In genomic region chr9:87787735-87788134, GRCh38 we compare ENCODE assay signal across 23 cellular contexts.
DNase-seq lines count a peak whose midpoint lies in the region; TF ChIP-seq lines count a peak whose summit lies in the region.
"Had no signal": no experiment of that assay in that cellular context is flagged by ENCODE, and none has a peak within 500 bp of the region (broad histone marks: within the 10 kb centered on the region; RNA-seq: fewer than 3 reads in every experiment).

No MANE protein-coding gene starts in this region.

- H2AFZ ChIP-seq in neuronal stem cell (ENCODE audit: low read length) = peak overlapping the region; percentile 67
- H2AFZ ChIP-seq: parathyroid adenoma had no signal

- H2BK5ac ChIP-seq in neuronal stem cell (ENCODE audit: low read length) = no peak overlapping the region

- peaks cover 0 to 4% of the 10 kb centered on the region in 2 donors for H3K4me1 ChIP-seq in neuronal stem cell (ENCODE audit: control insufficient read depth in 2 of 2, insufficient read depth in 1 of 2, low read depth in 1 of 2, low read length in 2 of 2)
- H3K4me1 ChIP-seq: parathyroid adenoma had no signal

- no peaks in the 10 kb centered on the region for H3K9me3 ChIP-seq in neuronal stem cell (replicated peaks in 1 of 2; ENCODE audit: control insufficient read depth in 2 of 2, insufficient read depth in 1 of 2, low read depth in 1 of 2, low read length in 2 of 2)
- H3K9me3 ChIP-seq: thoracic aorta had no signal

- H3K9ac ChIP-seq in neuronal stem cell (ENCODE audit: low read depth, low read length, poor library complexity) = no peak overlapping the region
- H3K9ac ChIP-seq: parathyroid adenoma had no signal

- H3K4ac ChIP-seq in neuronal stem cell (ENCODE audit: low read length) = no peak overlapping the region

- no peak overlapping the region for H3K27ac ChIP-seq in neuronal stem cell (replicated peaks; ENCODE audit: low read length)
- H3K27ac ChIP-seq: parathyroid adenoma, thoracic aorta, WERI-Rb-1 had no signal

- no peak overlapping the region for H3K23ac ChIP-seq in neuronal stem cell (ENCODE audit: low read depth, low read length, poor library complexity)

- H2BK12ac ChIP-seq in neuronal stem cell (ENCODE audit: low read length) = no peak overlapping the region

- no peak overlapping the region for H2AK5ac ChIP-seq in neuronal stem cell (ENCODE audit: low read depth, low read length)

- no peak overlapping the region for H2BK120ac ChIP-seq in neuronal stem cell (ENCODE audit: low read depth, low read length)

- no peak for TF ChIP-seq CTCF in cardiac fibroblast (IDR thresholded peaks at IDR 0.05; ENCODE audit: low read depth, low read length)

- peak overlapping the region; percentile 3 for H3K18ac ChIP-seq in neuronal stem cell (ENCODE audit: low read length)

- H3K79me1 ChIP-seq in neuronal stem cell (ENCODE audit: low read depth, low read length) = no peaks in the 10 kb centered on the region

- no peaks in the 10 kb centered on the region for H3K36me3 ChIP-seq in neuronal stem cell (replicated peaks in 1 of 2; ENCODE audit: control insufficient read depth in 2 of 2, insufficient read depth in 2 of 2, low read length in 2 of 2)
- H3K36me3 ChIP-seq: thoracic aorta, WERI-Rb-1 had no signal

- DNase-seq in ELR (ENCODE audit: low read depth) = peak; percentile 50
- DNase-seq in NCI-H460 (ENCODE audit: extremely low read depth, low read depth) = peak; percentile 38
- peak; percentile 7 to 20 for DNase-seq in cardiac fibroblast (ENCODE audit: low read depth in 2 of 2)
- no peak for DNase-seq in neuronal stem cell (ENCODE audit: low spot score)
- no peak for DNase-seq in DMS153 treated with DMSO at 0.1 percent for 48 hours (lab: John Stamatoyannopoulos, UW; ENCODE audit: unreplicated experiment)
- no peak for DNase-seq in NCI-H345 (lab: John Stamatoyannopoulos, UW)
- no peak for DNase-seq in NCI-H748 (lab: John Stamatoyannopoulos, UW; ENCODE audit: unreplicated experiment)
- DNase-seq in G401 (ENCODE audit: low spot score) = no peak
- DNase-seq: activated CD4-positive, alpha-beta T cell treated with anti-CD3 and anti-CD28 coated beads, Interleukin-2, amount 50 U/mL, for 1 hour; activated CD8-positive, alpha-beta memory T cell treated with anti-CD3 and anti-CD28 coated beads, Interleukin-2, amount 50 U/mL, for 4 hours; activated gamma-delta T cell; CD4-positive, alpha-beta memory T cell; DMS153; H9; naive B cell; NCI-H146; NCI-H748 treated with DMSO at 0.1 percent for 48 hours; SIG-M5; stimulated activated CD4-positive, alpha-beta T cell treated with anti-CD3 and anti-CD28 coated beads, Interleukin-1b, Interleukin-23, amount 100 ng/mL, for 48 hours; stimulated activated naive CD4-positive, alpha-beta T cell; WERI-Rb-1 had no signal

- no peak overlapping the region for H3K4me3 ChIP-seq in cardiac fibroblast (replicated peaks in 1 of 2; ENCODE audit: low read depth in 2 of 2, low read length in 2 of 2)
- no peak overlapping the region for H3K4me3 ChIP-seq in neuronal stem cell (ENCODE audit: low read length in 2 of 2)
- H3K4me3 ChIP-seq: thoracic aorta had no signal

- H4K8ac ChIP-seq in neuronal stem cell (ENCODE audit: low read depth, low read length) = no peak overlapping the region

- no peak overlapping the region for H4K91ac ChIP-seq in neuronal stem cell (ENCODE audit: low read depth, low read length, poor library complexity)

- WGBS in neuronal stem cell (ENCODE audit: extremely low coverage in 2 of 2, insufficient read length in 2 of 2, insufficient replicate concordance in 1 of 2), 2 donors = no CpG with 5 or more reads among the region's 5 CpGs

- H2BK15ac ChIP-seq in neuronal stem cell (ENCODE audit: low read length) = no peak overlapping the region

- in situ Hi-C loops in G401 (cut with HindIII; ENCODE audit: low sequenced_read_pairs) = no loop called here

- H3K4me2 ChIP-seq in neuronal stem cell (ENCODE audit: insufficient read depth, low read length, poor library complexity, severe bottlenecking) = no peak overlapping the region

- no peak overlapping the region for H3K14ac ChIP-seq in neuronal stem cell (ENCODE audit: low read length)

- no peaks in the 10 kb centered on the region for H3K27me3 ChIP-seq in neuronal stem cell (ENCODE audit: control insufficient read depth in 3 of 3, insufficient read depth in 3 of 3, low read depth in 1 of 3, low read length in 3 of 3)

Comparison
In these comparisons a context has a peak if more than half of its experiments do, and no peak if none do; other contexts are left out.
1. DNase-seq: peak in ELR (single experiment), NCI-H460 (single experiment) and cardiac fibroblast (2 of 2); none in neuronal stem cell (single experiment), DMS153 treated with DMSO at 0.1 percent for 48 hours (single experiment), NCI-H345 (single experiment), NCI-H748 (single experiment) and G401 (single experiment).